ENCODE assay signal across 1 cellular context in genomic region chr1:4658643-4659042, GRCh38.
TF ChIP-seq lines count a peak whose summit lies in the region.

No MANE protein-coding gene starts in this region.

TF ChIP-seq in GM23338, 12 proteins besides CTCF, POLR2A, EP300 and RAD21 (continued from another document):
- TF ChIP-seq, protein P1, sequence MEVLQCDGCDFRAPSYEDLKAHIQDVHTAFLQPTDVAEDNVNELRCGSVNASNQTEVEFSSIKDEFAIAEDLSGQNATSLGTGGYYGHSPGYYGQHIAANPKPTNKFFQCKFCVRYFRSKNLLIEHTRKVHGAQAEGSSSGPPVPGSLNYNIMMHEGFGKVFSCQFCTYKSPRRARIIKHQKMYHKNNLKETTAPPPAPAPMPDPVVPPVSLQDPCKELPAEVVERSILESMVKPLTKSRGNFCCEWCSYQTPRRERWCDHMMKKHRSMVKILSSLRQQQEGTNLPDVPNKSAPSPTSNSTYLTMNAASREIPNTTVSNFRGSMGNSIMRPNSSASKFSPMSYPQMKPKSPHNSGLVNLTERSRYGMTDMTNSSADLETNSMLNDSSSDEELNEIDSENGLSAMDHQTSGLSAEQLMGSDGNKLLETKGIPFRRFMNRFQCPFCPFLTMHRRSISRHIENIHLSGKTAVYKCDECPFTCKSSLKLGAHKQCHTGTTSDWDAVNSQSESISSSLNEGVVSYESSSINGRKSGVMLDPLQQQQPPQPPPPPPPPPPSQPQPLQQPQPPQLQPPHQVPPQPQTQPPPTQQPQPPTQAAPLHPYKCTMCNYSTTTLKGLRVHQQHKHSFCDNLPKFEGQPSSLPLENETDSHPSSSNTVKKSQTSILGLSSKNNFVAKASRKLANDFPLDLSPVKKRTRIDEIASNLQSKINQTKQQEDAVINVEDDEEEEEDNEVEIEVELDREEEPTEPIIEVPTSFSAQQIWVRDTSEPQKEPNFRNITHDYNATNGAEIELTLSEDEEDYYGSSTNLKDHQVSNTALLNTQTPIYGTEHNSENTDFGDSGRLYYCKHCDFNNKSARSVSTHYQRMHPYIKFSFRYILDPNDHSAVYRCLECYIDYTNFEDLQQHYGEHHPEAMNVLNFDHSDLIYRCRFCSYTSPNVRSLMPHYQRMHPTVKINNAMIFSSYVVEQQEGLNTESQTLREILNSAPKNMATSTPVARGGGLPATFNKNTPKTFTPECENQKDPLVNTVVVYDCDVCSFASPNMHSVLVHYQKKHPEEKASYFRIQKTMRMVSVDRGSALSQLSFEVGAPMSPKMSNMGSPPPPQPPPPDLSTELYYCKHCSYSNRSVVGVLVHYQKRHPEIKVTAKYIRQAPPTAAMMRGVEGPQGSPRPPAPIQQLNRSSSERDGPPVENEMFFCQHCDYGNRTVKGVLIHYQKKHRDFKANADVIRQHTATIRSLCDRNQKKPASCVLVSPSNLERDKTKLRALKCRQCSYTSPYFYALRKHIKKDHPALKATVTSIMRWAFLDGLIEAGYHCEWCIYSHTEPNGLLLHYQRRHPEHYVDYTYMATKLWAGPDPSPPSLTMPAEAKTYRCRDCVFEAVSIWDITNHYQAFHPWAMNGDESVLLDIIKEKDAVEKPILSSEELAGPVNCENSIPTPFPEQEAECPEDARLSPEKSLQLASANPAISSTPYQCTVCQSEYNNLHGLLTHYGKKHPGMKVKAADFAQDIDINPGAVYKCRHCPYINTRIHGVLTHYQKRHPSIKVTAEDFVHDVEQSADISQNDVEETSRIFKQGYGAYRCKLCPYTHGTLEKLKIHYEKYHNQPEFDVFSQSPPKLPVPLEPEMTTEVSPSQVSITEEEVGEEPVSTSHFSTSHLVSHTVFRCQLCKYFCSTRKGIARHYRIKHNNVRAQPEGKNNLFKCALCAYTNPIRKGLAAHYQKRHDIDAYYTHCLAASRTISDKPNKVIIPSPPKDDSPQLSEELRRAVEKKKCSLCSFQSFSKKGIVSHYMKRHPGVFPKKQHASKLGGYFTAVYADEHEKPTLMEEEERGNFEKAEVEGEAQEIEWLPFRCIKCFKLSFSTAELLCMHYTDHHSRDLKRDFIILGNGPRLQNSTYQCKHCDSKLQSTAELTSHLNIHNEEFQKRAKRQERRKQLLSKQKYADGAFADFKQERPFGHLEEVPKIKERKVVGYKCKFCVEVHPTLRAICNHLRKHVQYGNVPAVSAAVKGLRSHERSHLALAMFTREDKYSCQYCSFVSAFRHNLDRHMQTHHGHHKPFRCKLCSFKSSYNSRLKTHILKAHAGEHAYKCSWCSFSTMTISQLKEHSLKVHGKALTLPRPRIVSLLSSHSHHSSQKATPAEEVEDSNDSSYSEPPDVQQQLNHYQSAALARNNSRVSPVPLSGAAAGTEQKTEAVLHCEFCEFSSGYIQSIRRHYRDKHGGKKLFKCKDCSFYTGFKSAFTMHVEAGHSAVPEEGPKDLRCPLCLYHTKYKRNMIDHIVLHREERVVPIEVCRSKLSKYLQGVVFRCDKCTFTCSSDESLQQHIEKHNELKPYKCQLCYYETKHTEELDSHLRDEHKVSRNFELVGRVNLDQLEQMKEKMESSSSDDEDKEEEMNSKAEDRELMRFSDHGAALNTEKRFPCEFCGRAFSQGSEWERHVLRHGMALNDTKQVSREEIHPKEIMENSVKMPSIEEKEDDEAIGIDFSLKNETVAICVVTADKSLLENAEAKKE (CRISPR knock-in tag; IDR thresholded peaks at IDR 0.05), result no peak
- TF ChIP-seq ZNF331 (CRISPR knock-in tag; IDR thresholded peaks at IDR 0.05; ENCODE audit: low read depth) (no peak), ZNF114 (CRISPR knock-in tag; IDR thresholded peaks at IDR 0.05) (no peak), STAT1 (IDR thresholded peaks at IDR 0.05; ENCODE audit: unreplicated experiment) (no peak)
